Comparison of ENCODE assay signal across 8 cellular contexts in the genomic region with DNA sequence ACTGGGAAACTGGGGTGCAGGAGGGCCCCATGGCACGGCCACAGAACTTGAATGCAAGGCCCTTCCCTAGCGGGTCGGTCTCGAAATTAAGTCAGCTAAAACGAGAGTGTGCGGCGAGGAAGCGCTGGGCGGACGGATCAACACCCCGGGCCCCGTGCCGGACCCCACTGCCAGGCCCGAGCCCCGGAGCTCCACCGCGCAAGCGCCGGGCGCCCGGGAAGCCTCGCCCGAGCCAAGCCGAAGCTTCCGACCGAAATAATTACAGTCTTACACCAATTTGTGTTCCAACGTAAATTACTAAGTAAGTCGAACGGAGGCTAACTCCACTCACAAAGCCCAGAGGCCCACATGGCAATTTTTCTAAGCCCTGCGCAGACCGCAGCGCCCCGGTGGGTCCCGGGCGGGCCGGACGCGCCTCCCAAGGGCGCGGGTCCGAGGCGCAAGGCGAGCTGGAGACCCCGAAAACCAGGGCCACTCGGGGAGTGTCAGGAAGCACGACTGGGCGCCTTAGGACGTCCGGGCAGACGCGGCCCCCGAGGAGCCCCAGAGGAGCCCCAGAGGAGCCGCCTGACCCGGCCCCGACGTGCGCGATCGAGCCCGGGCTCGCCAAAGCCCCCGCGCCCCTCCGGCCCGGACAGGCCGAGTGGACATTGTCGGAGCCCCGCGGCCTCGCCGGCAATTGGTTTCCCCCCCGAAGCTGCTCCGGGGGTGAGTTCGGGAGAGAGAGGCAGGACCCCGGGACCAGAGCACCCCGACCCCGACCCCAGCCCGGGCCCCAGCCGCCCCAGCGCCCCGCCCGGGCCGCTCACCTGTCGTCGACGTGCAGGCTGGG. TPM values are rescaled to one million over a fixed set of nuclear protein-coding genes. Genes with fewer than 3 reads are reported as not detected.
DNase-seq lines count a peak whose midpoint lies in the region; ATAC-seq and TF ChIP-seq lines count a peak whose summit lies in the region.

No MANE protein-coding gene starts in this region.

- H3K4me1 ChIP-seq in mammary epithelial cell (ENCODE audit: insufficient read depth, low read length) (peaks cover 51% of the 10 kb centered on the region), right lobe of liver (peaks cover 0 to 58% (median 23%) of the 10 kb centered on the region in 4 donors), upper lobe of left lung (peaks cover 34 to 80% (median 50%) of the 10 kb centered on the region in 4 donors), MM.1S (ENCODE audit: low read length) (no peaks in the 10 kb centered on the region)

- TF ChIP-seq CTCF in mammary epithelial cell (conservative IDR thresholded peaks at IDR 0.05 in 1 of 2, IDR thresholded peaks at IDR 0.05 in 1 of 2; ENCODE audit: extremely low read depth in 1 of 2, insufficient read depth in 1 of 2, low read depth in 1 of 2, low read length in 2 of 2) (no peak), right lobe of liver (IDR thresholded peaks at IDR 0.05) (no peak), upper lobe of left lung (IDR thresholded peaks at IDR 0.05) (no peak), MM.1S (IDR thresholded peaks at IDR 0.05; ENCODE audit: low read length) (no peak)

- peak; percentile 24 for DNase-seq in activated T-cell treated with anti-CD3 and anti-CD28 coated beads, Interleukin-2, amount 50 U/mL, for 1 hour
- no peak for DNase-seq in activated T-cell treated with anti-CD3 and anti-CD28 coated beads, Interleukin-2, amount 50 U/mL, for 48 hours
- DNase-seq in mammary epithelial cell (no peak), right lobe of liver (peak in 1 of 3 donors; percentile 46), upper lobe of left lung (peak in 1 of 2 donors; percentile 86), MM.1S (no peak), DMS114 treated with DMSO at 0.1 percent for 48 hours (lab: John Stamatoyannopoulos, UW; ENCODE audit: unreplicated experiment) (no peak)

- intact Hi-C loops in mammary epithelial cell (cut with micrococcal nuclease): loop anchor here (5.0 kb wide), 1 partner anchor 166 kb away; no protein-coding TSS in a partner anchor
- intact Hi-C loops in right lobe of liver (cut with DNase I): no loop called here

- H4K20me1 ChIP-seq in mammary epithelial cell (ENCODE audit: insufficient read depth, low read length): peaks cover 2% of the 10 kb centered on the region
- no peaks in the 10 kb centered on the region for H4K20me1 ChIP-seq in MM.1S (ENCODE audit: insufficient read depth, low read length)

- peak overlapping the region; percentile 87 to 94 (median 92) for H3K4me3 ChIP-seq in mammary epithelial cell (replicated peaks in 1 of 3; ENCODE audit: insufficient read depth in 1 of 3, low read depth in 2 of 3, low read length in 3 of 3)
- H3K4me3 ChIP-seq in right lobe of liver: peak overlapping the region; percentile 65 to 94 (median 84)
- peak overlapping the region; percentile 11 to 65 (median 54) for H3K4me3 ChIP-seq in upper lobe of left lung
- no peak overlapping the region for H3K4me3 ChIP-seq in MM.1S (ENCODE audit: low read length)

- BruUV-seq in mammary epithelial cell (replicated peaks; lab: Mats Ljungman, UMichigan): no TSS peak

- no peak for TF ChIP-seq EP300 in upper lobe of left lung (IDR thresholded peaks at IDR 0.05)

- CTCF ChIA-PET in mammary epithelial cell (lab: Charles Lee; ENCODE audit: low non-redundant PET): interaction anchor here (1.0 to 1.1 kb wide), 2 partner anchors 151 to 154 kb away, joined by 3 to 4 read pairs; no protein-coding TSS in a partner anchor

- H3F3A ChIP-seq in MM.1S (ENCODE audit: insufficient read depth, low read length): no peaks in the 10 kb centered on the region

- H3K36me3 ChIP-seq in mammary epithelial cell (ENCODE audit: insufficient read depth, low read length): no peaks in the 10 kb centered on the region
- no peaks in the 10 kb centered on the region for H3K36me3 ChIP-seq in right lobe of liver
- no peaks in the 10 kb centered on the region for H3K36me3 ChIP-seq in upper lobe of left lung
- no peaks in the 10 kb centered on the region for H3K36me3 ChIP-seq in MM.1S (replicated peaks; ENCODE audit: insufficient read depth, low read length)

- in situ Hi-C loops in mammary epithelial cell (cut with MboI; ENCODE audit: low sequenced_read_pairs in 2 of 2): loop anchor here in 1 of 2 donors (5.0 kb wide), 1 partner anchor 154 kb away; no protein-coding TSS in a partner anchor

- dilution Hi-C loops in mammary epithelial cell (cut with HindIII; ENCODE audit: low sequenced_read_pairs): loop anchor here (5.0 to 10.0 kb wide), 2 partner anchors 89 to 151 kb away; no protein-coding TSS in a partner anchor

- WGBS in mammary epithelial cell (ENCODE audit: low coverage, missing lambda C conversion rate): 1% methylated on average over 38 of the region's 86 CpGs
- WGBS in right lobe of liver (ENCODE audit: insufficient coverage, low coverage, low lambda C conversion rate, missing lambda C conversion rate): 9% methylated on average over 23 of the region's 86 CpGs
- WGBS in upper lobe of left lung, 2 donors: 10 to 15% methylated on average over 7 to 68 of the region's 86 CpGs

- peak overlapping the region; percentile 96 for H3K9ac ChIP-seq in mammary epithelial cell (ENCODE audit: insufficient read depth, low read length)
- H3K9ac ChIP-seq in MM.1S (ENCODE audit: low read length): no peak overlapping the region

- no peaks in the 10 kb centered on the region for H3K27me3 ChIP-seq in mammary epithelial cell (ENCODE audit: insufficient read depth, low read length)
- no peaks in the 10 kb centered on the region for H3K27me3 ChIP-seq in right lobe of liver
- peaks cover 0 to 36% (median 16%) of the 10 kb centered on the region in 4 donors for H3K27me3 ChIP-seq in upper lobe of left lung
- peaks cover 94% of the 10 kb centered on the region for H3K27me3 ChIP-seq in MM.1S (replicated peaks; ENCODE audit: insufficient read depth, low read length)

- H3K79me2 ChIP-seq in mammary epithelial cell (ENCODE audit: insufficient read depth, low read length) (peaks cover 63% of the 10 kb centered on the region), MM.1S (ENCODE audit: low read length) (no peaks in the 10 kb centered on the region)

- no peaks in the 10 kb centered on the region for H3K9me2 ChIP-seq in MM.1S (replicated peaks; ENCODE audit: insufficient read depth, low read length)

- H2AFZ ChIP-seq in mammary epithelial cell (ENCODE audit: low read depth, low read length) (no peak overlapping the region), MM.1S (ENCODE audit: low read length) (no peak overlapping the region)

- H3K4me2 ChIP-seq in mammary epithelial cell (ENCODE audit: insufficient read depth, low read depth, low read length): peak overlapping the region; percentile 96
- no peak overlapping the region for H3K4me2 ChIP-seq in MM.1S (ENCODE audit: low read depth, low read length)

- H3K9me3 ChIP-seq in mammary epithelial cell (replicated peaks; ENCODE audit: insufficient read depth, low read length) (no peaks in the 10 kb centered on the region), right lobe of liver (no peaks in the 10 kb centered on the region), upper lobe of left lung (no peaks in the 10 kb centered on the region), MM.1S (replicated peaks; ENCODE audit: insufficient read depth, low read length) (no peaks in the 10 kb centered on the region)

- TF ChIP-seq POLR2A in right lobe of liver (IDR thresholded peaks at IDR 0.05): no peak
- no peak for TF ChIP-seq POLR2A in upper lobe of left lung (IDR thresholded peaks at IDR 0.05)

- ATAC-seq in right lobe of liver (peak in 1 of 4 donors; percentile 5), upper lobe of left lung (ENCODE audit: low FRiP score in 2 of 2) (no peak), HG02763 (IDR thresholded peaks at IDR 0.05; ENCODE audit: unreplicated experiment) (no peak)

- peak overlapping the region; percentile 86 for H3K27ac ChIP-seq in mammary epithelial cell (ENCODE audit: insufficient read depth, low read depth, low read length)
- H3K27ac ChIP-seq in right lobe of liver: peak overlapping the region; percentile 93 to 96 (median 93)
- H3K27ac ChIP-seq in upper lobe of left lung: peak overlapping the region; percentile 73 to 85 (median 78)
- H3K27ac ChIP-seq in MM.1S (ENCODE audit: low read length): no peak overlapping the region

RNA-seq across cellular contexts. Expression of a gene that starts 0.6 kb away (rescaled TPM):
- 10 to 100 TPM; 50.1 to 83.9 TPM for total RNA-seq in mammary epithelial cell
- polyA plus RNA-seq in mammary epithelial cell: 21.0 TPM
- polyA minus RNA-seq in mammary epithelial cell: 36.0 TPM
- total RNA-seq in right lobe of liver: 10 to 100 TPM in 5 of 6 experiments, 1 to 10 TPM in 1; 6.7 to 18.7 (median 12.7) TPM
- 10 to 100 TPM in 5 of 6 donors, 1 to 10 TPM in 1; 6.3 to 18.6 (median 14.9) TPM for total RNA-seq in upper lobe of left lung
